In genomic region chr17:44006581-44007345, GRCh38 we compare ENCODE assay signal across 1 cellular context.
TF ChIP-seq lines count a peak whose summit lies in the region.

No MANE protein-coding gene starts in this region.

TF ChIP-seq in GM12878, 131 proteins besides CTCF, POLR2A, EP300 and RAD21 (continued from another document):
- TF ChIP-seq ELK1 (IDR thresholded peaks at IDR 0.05; ENCODE audit: low read depth, low read length) (0 out of 2 replicates have a peak, but pooled peaks have one; percentile 18), STAT3 (IDR thresholded peaks at IDR 0.05; ENCODE audit: low read depth, low read length) (no peak), MTA2 (IDR thresholded peaks at IDR 0.05; ENCODE audit: low read depth) (no peak), IKZF1 (conservative IDR thresholded peaks at IDR 0.05) (no peak; the same call in 1 of the 2 replicates), SMARCA5 (IDR thresholded peaks at IDR 0.05) (no peak), NR2F1 (conservative IDR thresholded peaks at IDR 0.05) (no peak), TARDBP (IDR thresholded peaks at IDR 0.05; ENCODE audit: borderline replicate concordance) (no peak), WRNIP1 (IDR thresholded peaks at IDR 0.05; ENCODE audit: borderline replicate concordance, low read depth, low read length) (no peak), RELA (IDR thresholded peaks at IDR 0.05; ENCODE audit: borderline replicate concordance, partially characterized antibody) (no peak), IRF4 (IDR thresholded peaks at IDR 0.05; ENCODE audit: low read depth, low read length) (no peak), BHLHE40 (IDR thresholded peaks at IDR 0.05; ENCODE audit: borderline replicate concordance in 1 of 2, low read depth in 2 of 2, low read length in 1 of 2) (no peak), USF2 (IDR thresholded peaks at IDR 0.05; ENCODE audit: borderline replicate concordance, low read depth, low read length) (no peak), RCOR1 (conservative IDR thresholded peaks at IDR 0.05; ENCODE audit: low read depth, low read length) (no peak), MAX (IDR thresholded peaks at IDR 0.05; ENCODE audit: low read depth, low read length) (no peak), ATF3 (IDR thresholded peaks at IDR 0.05; ENCODE audit: borderline replicate concordance, extremely low read depth, low read depth, low read length) (no peak), ZZZ3 (IDR thresholded peaks at IDR 0.05; ENCODE audit: control insufficient read depth, insufficient read length, low read depth) (no peak), CHD2 (IDR thresholded peaks at IDR 0.05; ENCODE audit: borderline replicate concordance, low read depth, low read length) (0 out of 2 replicates have a peak, but pooled peaks have one; percentile 17), NFXL1 (IDR thresholded peaks at IDR 0.05; ENCODE audit: borderline replicate concordance) (no peak), FOS (IDR thresholded peaks at IDR 0.05; ENCODE audit: borderline replicate concordance, extremely low read depth, insufficient read length) (no peak), USF1 (IDR thresholded peaks at IDR 0.05; ENCODE audit: borderline replicate concordance, extremely low read length, insufficient read depth, low read depth, low read length) (no peak), SREBF2 (IDR thresholded peaks at IDR 0.05; ENCODE audit: low read length) (no peak), CHD1 (IDR thresholded peaks at IDR 0.05; ENCODE audit: low read depth, low read length) (no peak), CREB1 (IDR thresholded peaks at IDR 0.05; ENCODE audit: low read depth) (no peak), ZBTB40 (IDR thresholded peaks at IDR 0.05; ENCODE audit: borderline replicate concordance) (no peak; the same call in 1 of the 2 replicates), ZBTB33 (IDR thresholded peaks at IDR 0.05) (no peak), RUNX3 (IDR thresholded peaks at IDR 0.05; ENCODE audit: low read length) (peak; percentile 28; the same call in 1 of the 2 replicates), RAD51 (IDR thresholded peaks at IDR 0.05) (no peak), CHD4 (IDR thresholded peaks at IDR 0.05) (no peak), E2F4 (IDR thresholded peaks at IDR 0.05; ENCODE audit: low read depth, low read length) (no peak), EGR1 (IDR thresholded peaks at IDR 0.05; ENCODE audit: borderline replicate concordance in 1 of 2, low read depth in 2 of 2, low read length in 2 of 2) (no peak), FOXM1 (IDR thresholded peaks at IDR 0.05; ENCODE audit: low read depth, low read length) (no peak), CREM (IDR thresholded peaks at IDR 0.05; ENCODE audit: low read depth) (no peak), RB1 (IDR thresholded peaks at IDR 0.05; ENCODE audit: borderline replicate concordance) (no peak; the same call in 1 of the 2 replicates)
